ENCODE assay signal across 8 cellular contexts in genomic region chr6:144284474-144284752, GRCh38. TPM values are rescaled to one million over a fixed set of nuclear protein-coding genes. Genes with fewer than 3 reads are reported as not detected.
DNase-seq lines count a peak whose midpoint lies in the region; ATAC-seq, FAIRE-seq and TF ChIP-seq lines count a peak whose summit lies in the region.

No MANE protein-coding gene starts in this region.

- H3K36me3 ChIP-seq in hepatocyte (replicated peaks; ENCODE audit: insufficient read depth, low read depth) = no peaks in the 10 kb centered on the region
- H3K36me3 ChIP-seq in small intestine (ENCODE audit: control insufficient read depth in 2 of 2, insufficient read depth in 2 of 2, low read length in 2 of 2) = no peaks in the 10 kb centered on the region

- DNase-seq in activated CD4-positive, alpha-beta memory T cell treated with anti-CD3 and anti-CD28 coated beads for 36 hours = no peak
- DNase-seq in hepatocyte (ENCODE audit: low spot score) = no peak
- no peak for DNase-seq in small intestine
- DNase-seq in OCI-M1 (lab: John Stamatoyannopoulos, UW) = no peak
- no peak for DNase-seq in GM20000 (ENCODE audit: low spot score)
- DNase-seq in stimulated activated naive CD4-positive, alpha-beta T cell treated with Interleukin-2 at 50 U/mL for 16 hours (lab: John Stamatoyannopoulos, UW) = no peak

- ATAC-seq in HG03159 (IDR thresholded peaks at IDR 0.05; ENCODE audit: unreplicated experiment) (peak; percentile 4), HG03175 (IDR thresholded peaks at IDR 0.05; ENCODE audit: unreplicated experiment) (no peak)

- peaks cover 11% of the 10 kb centered on the region for H3K4me1 ChIP-seq in hepatocyte (ENCODE audit: insufficient read depth)
- H3K4me1 ChIP-seq in small intestine (ENCODE audit: control insufficient read depth in 2 of 2, insufficient read depth in 1 of 2, low read depth in 1 of 2, low read length in 1 of 2) = peaks cover 0 to 3% of the 10 kb centered on the region in 2 donors

- no peak for FAIRE-seq in small intestine (lab: Jason Lieb, UNC)

- 1% methylated on average over 6 of the region's 6 CpGs for WGBS in hepatocyte (ENCODE audit: low lambda C conversion rate, missing lambda C conversion rate)
- 1 to 4% (median 4%) methylated on average over 6 of the region's 6 CpGs for WGBS in small intestine, 3 donors

- POLR2A ChIA-PET in activated CD4-positive, alpha-beta memory T cell treated with anti-CD3 and anti-CD28 coated beads for 36 hours (lab: Charles Lee) = interaction anchor here (0.9 kb wide), 1 partner anchor 36 kb away, joined by 3 read pairs; no protein-coding TSS in a partner anchor

- H3K4me3 ChIP-seq in hepatocyte (peak overlapping the region; percentile 73), small intestine (ENCODE audit: low read depth in 1 of 2, low read length in 2 of 2) (peak overlapping the region; percentile 71 to 73)

- H3K9me2 ChIP-seq in hepatocyte (replicated peaks; ENCODE audit: insufficient read depth) = no peaks in the 10 kb centered on the region

- H3K36me3 Mint-ChIP-seq in activated CD4-positive, alpha-beta memory T cell treated with anti-CD3 and anti-CD28 coated beads for 36 hours = no peaks in the 10 kb centered on the region

- peak overlapping the region; percentile 63 for H2AFZ ChIP-seq in hepatocyte

- H3K27me3 Mint-ChIP-seq in activated CD4-positive, alpha-beta memory T cell treated with anti-CD3 and anti-CD28 coated beads for 36 hours = peaks cover 10% of the 10 kb centered on the region

- H3K27me3 ChIP-seq in hepatocyte (no peaks in the 10 kb centered on the region), small intestine (ENCODE audit: control insufficient read depth in 2 of 2, insufficient read depth in 2 of 2, low read length in 2 of 2) (no peaks in the 10 kb centered on the region)

- peak overlapping the region; percentile 89 for H3K27ac ChIP-seq in hepatocyte
- peak overlapping the region in 1 of 2 donors; percentile 97 for H3K27ac ChIP-seq in small intestine (ENCODE audit: low read depth in 1 of 2, low read length in 1 of 2)

- H3K9me3 Mint-ChIP-seq in activated CD4-positive, alpha-beta memory T cell treated with anti-CD3 and anti-CD28 coated beads for 36 hours = no peaks in the 10 kb centered on the region

- H3K9me3 ChIP-seq in hepatocyte (ENCODE audit: low read depth) (no peaks in the 10 kb centered on the region), small intestine (ENCODE audit: control insufficient read depth, low read depth) (no peaks in the 10 kb centered on the region)

- H3K4me3 Mint-ChIP-seq in activated CD4-positive, alpha-beta memory T cell treated with anti-CD3 and anti-CD28 coated beads for 36 hours = peak overlapping the region; percentile 90

- no peak for TF ChIP-seq CTCF in hepatocyte (IDR thresholded peaks at IDR 0.05; ENCODE audit: poor library complexity)
- TF ChIP-seq CTCF in GM20000 (IDR thresholded peaks at IDR 0.05; ENCODE audit: extremely low read depth, missing control alignments) = no peak

- intact Hi-C loops in activated CD4-positive, alpha-beta memory T cell treated with anti-CD3 and anti-CD28 coated beads for 36 hours (cut with micrococcal nuclease) = loop anchor here (1.0 to 2.0 kb wide), 3 partner anchors 68 to 198 kb away; no protein-coding TSS in a partner anchor

- H3K27ac Mint-ChIP-seq in activated CD4-positive, alpha-beta memory T cell treated with anti-CD3 and anti-CD28 coated beads for 36 hours = no peak overlapping the region

- H4K20me1 ChIP-seq in hepatocyte (ENCODE audit: insufficient read depth, poor library complexity, severe bottlenecking) = peaks cover 7% of the 10 kb centered on the region

- H3K4me2 ChIP-seq in hepatocyte = peak overlapping the region; percentile 94

- CTCF ChIA-PET in activated CD4-positive, alpha-beta memory T cell treated with anti-CD3 and anti-CD28 coated beads for 36 hours (lab: Charles Lee) = no interaction called here

- peaks cover 27% of the 10 kb centered on the region for H3K79me2 ChIP-seq in hepatocyte

- peaks cover 16% of the 10 kb centered on the region for H3K4me1 Mint-ChIP-seq in activated CD4-positive, alpha-beta memory T cell treated with anti-CD3 and anti-CD28 coated beads for 36 hours (ENCODE audit: low read depth)

RNA-seq across cellular contexts. Expression of gene UTRN, which starts 0.7 kb away (rescaled TPM):
- total RNA-seq in activated CD4-positive, alpha-beta memory T cell treated with anti-CD3 and anti-CD28 coated beads for 36 hours = 10 to 100 TPM; 37.8 to 38.1 TPM
- total RNA-seq in hepatocyte = 86.5 and 112 TPM in 2 replicates
- polyA plus RNA-seq in hepatocyte = 33.1 and 54.0 TPM in 2 replicates
- polyA plus RNA-seq in small intestine = 10 to 100 TPM in 2 of 3 donors, 1 to 10 TPM in 1; 10.0 to 25.7 (median 10.7) TPM
